In genomic region chr10:113563306-113564088, GRCh38 we compare ENCODE assay signal across 8 cellular contexts. TPM values are rescaled to one million over a fixed set of nuclear protein-coding genes. Genes with fewer than 3 reads are reported as not detected.
DNase-seq lines count a peak whose midpoint lies in the region; ATAC-seq and TF ChIP-seq lines count a peak whose summit lies in the region.

No MANE protein-coding gene starts in this region.

- H3K4me3 ChIP-seq in lower lobe of right lung: peak overlapping the region; percentile 49

- no peak overlapping the region for H3K27ac ChIP-seq in lower lobe of right lung

- intact Hi-C loops in lower lobe of right lung (cut with DNase I): no loop called here

- no peaks in the 10 kb centered on the region for H3K36me3 ChIP-seq in lower lobe of right lung

- peak; percentile 86 for DNase-seq in AG08395 (ENCODE audit: low spot score)
- peak; percentile 46 for DNase-seq in NCI-H510A (lab: John Stamatoyannopoulos, UW)
- peak; percentile 43 to 51 for DNase-seq in activated CD4-positive, alpha-beta T cell treated with anti-CD3 and anti-CD28 coated beads, Interleukin-2, amount 50 U/mL, for 24 hours (ENCODE audit: low read depth in 1 of 2, low spot score in 1 of 2)
- peak; percentile 28 to 70 for DNase-seq in dermis microvascular lymphatic vessel endothelial cell (ENCODE audit: low read depth in 2 of 2)
- peak; percentile 82 for DNase-seq in lower lobe of right lung
- peak; percentile 15 to 56 (median 34) for DNase-seq in stimulated activated CD4-positive, alpha-beta T cell treated with anti-CD3 and anti-CD28 coated beads, TNF-alpha, amount 100 ng/mL, for 1 hour (ENCODE audit: low read depth in 3 of 3, low spot score in 1 of 3)

- no peaks in the 10 kb centered on the region for H3K4me1 ChIP-seq in lower lobe of right lung

- no peaks in the 10 kb centered on the region for H3K9me3 ChIP-seq in lower lobe of right lung

- peak; percentile 99 for TF ChIP-seq CTCF in lower lobe of right lung (IDR thresholded peaks at IDR 0.05)

- H3K27me3 ChIP-seq in lower lobe of right lung (ENCODE audit: low read depth): no peaks in the 10 kb centered on the region

- ATAC-seq in GM18858 (IDR thresholded peaks at IDR 0.05; ENCODE audit: unreplicated experiment) (peak; percentile 92), HG03066 (IDR thresholded peaks at IDR 0.05; ENCODE audit: low read depth, unreplicated experiment) (peak; percentile 95), lower lobe of right lung (peak; percentile 94)

RNA-seq across cellular contexts. Expression of gene HABP2, which starts 10.6 kb away (rescaled TPM):
- total RNA-seq in dermis microvascular lymphatic vessel endothelial cell: 0.25 TPM in 1 of 2 replicates, not detected in the other
- 0.77 TPM for total RNA-seq in lower lobe of right lung

Comparison
In these comparisons a context has a peak if more than half of its experiments do, and no peak if none do; other contexts are left out.
1. DNase-seq: peak in every context shown above with its lines; median percentile 86 in AG08395; 82 in lower lobe of right lung; 49 in dermis microvascular lymphatic vessel endothelial cell; 47 in activated CD4-positive, alpha-beta T cell treated with anti-CD3 and anti-CD28 coated beads, Interleukin-2, amount 50 U/mL, for 24 hours; 46 in NCI-H510A; 34 in stimulated activated CD4-positive, alpha-beta T cell treated with anti-CD3 and anti-CD28 coated beads, TNF-alpha, amount 100 ng/mL, for 1 hour.